Comparison of ENCODE assay signal across 1 cellular context in the genomic region with DNA sequence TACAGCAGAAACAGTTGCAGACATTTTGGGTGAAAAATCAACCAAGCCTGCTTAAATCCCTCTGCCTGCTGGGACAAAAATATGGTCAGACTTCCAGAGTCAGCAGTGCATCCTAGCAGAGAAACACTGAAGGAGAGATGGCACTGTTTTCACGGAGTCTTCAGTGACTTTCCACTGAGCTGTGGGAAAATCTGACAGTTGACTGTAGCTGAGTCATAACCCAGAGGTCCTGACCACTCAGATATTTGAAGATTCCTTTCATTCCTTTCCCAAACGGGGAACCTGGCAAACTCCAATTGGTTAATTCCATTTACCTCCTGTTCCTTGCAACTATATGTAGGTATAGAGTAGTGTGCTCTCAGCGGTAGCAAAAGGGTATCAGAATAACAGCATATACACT.
TF ChIP-seq lines count a peak whose summit lies in the region.

No MANE protein-coding gene starts in this region.

TF ChIP-seq in endothelial cell of umbilical vein, 7 proteins besides CTCF, POLR2A, EP300 and RAD21:
- TF ChIP-seq MAX (IDR thresholded peaks at IDR 0.05; ENCODE audit: insufficient read depth, insufficient read length) (no peak), FOS (IDR thresholded peaks at IDR 0.05; ENCODE audit: borderline replicate concordance, insufficient read depth, low read length) (peak; percentile 91), GATA2 (IDR thresholded peaks at IDR 0.05; ENCODE audit: insufficient read depth, insufficient read length, low read depth, low read length) (peak; percentile 23), MYC (IDR thresholded peaks at IDR 0.05; ENCODE audit: low read depth, low read length) (no peak), EZH2 (IDR thresholded peaks at IDR 0.05; ENCODE audit: borderline replicate concordance, low read depth, low read length, severe bottlenecking) (no peak), POLR2AphosphoS5 (IDR thresholded peaks at IDR 0.05; ENCODE audit: insufficient read depth, low read depth, low read length) (no peak), JUN (IDR thresholded peaks at IDR 0.05; ENCODE audit: borderline replicate concordance, insufficient read depth, insufficient read length, low read depth) (peak; percentile 75)
